8 cellular contexts compared by ENCODE assay signal in genomic region chr20:62793757-62794006, GRCh38. TPM values are rescaled to one million over a fixed set of nuclear protein-coding genes. Genes with fewer than 3 reads are reported as not detected.
DNase-seq lines count a peak whose midpoint lies in the region; ATAC-seq and TF ChIP-seq lines count a peak whose summit lies in the region.
"Had no signal": no experiment of that assay in that cellular context is flagged by ENCODE, and none has a peak within 500 bp of the region (broad histone marks: within the 10 kb centered on the region; RNA-seq: fewer than 3 reads in every experiment).

No MANE protein-coding gene starts in this region.

- H3K36me3 ChIP-seq in HEK293 (ENCODE audit: control insufficient read depth in 2 of 2, insufficient read depth in 1 of 2, low read length in 2 of 2), result peaks cover 0 to 13% of the 10 kb centered on the region in 2 experiments; a peak in 1 of 3 replicates

- no peaks in the 10 kb centered on the region for H3K4me1 ChIP-seq in HEK293 (ENCODE audit: control insufficient read depth, insufficient read depth, low read length)

- no peak overlapping the region for H3K4me3 ChIP-seq in HEK293 (ENCODE audit: low read depth, low read length)
- peak overlapping the region; percentile 8 for H3K4me3 ChIP-seq in iPS-11a (ENCODE audit: low read depth, low read length)

- CTCF ChIA-PET in HEK293 (lab: Yijun Ruan, JAX), result interaction anchor here (0.6 to 3.6 kb wide), 6 partner anchors 9 to 128 kb away, joined by 3 to 34 read pairs (median 4); no protein-coding TSS in a partner anchor
- CTCF ChIA-PET in WTC11 (lab: Charles Lee), result interaction anchor here (0.6 to 3.1 kb wide), 32 partner anchors 10 to 584 kb away, joined by 3 to 20 read pairs (median 4); partner anchors contain the start of genes COL9A3, NTSR1, RBBP8NL and TCFL5

- H3K27ac Mint-ChIP-seq in WTC11, result no peak overlapping the region
- peak overlapping the region; percentile 91 for H3K27ac Mint-ChIP-seq in stimulated activated naive B cell treated with anti-CD40 and anti-IgM and Interleukin-4, amounts not matched to agents 10 μg/mL and 1 μg/mL and 100 μg/mL, for 72 hours

- TF ChIP-seq CTCF in HEK293 (tag by site-specific recombination; IDR thresholded peaks at IDR 0.05) (no peak), WTC11 (IDR thresholded peaks at IDR 0.05) (no peak)

- no peak for ATAC-seq in WTC11
- ATAC-seq in stimulated activated naive B cell treated with anti-CD40 and anti-IgM and Interleukin-4, amounts not matched to agents 10 μg/mL and 1 μg/mL and 100 μg/mL, for 72 hours (replicated peaks), result no peak

- H3K9me3 ChIP-seq in HEK293 (ENCODE audit: control insufficient read depth, insufficient read depth, low read depth, low read length), result no peaks in the 10 kb centered on the region

- no peak for DNase-seq in WTC11 (ENCODE audit: low spot score)
- no peak for DNase-seq in stimulated activated naive B cell treated with anti-CD40 and anti-IgM and Interleukin-4, amounts not matched to agents 10 μg/mL and 1 μg/mL and 100 μg/mL, for 72 hours
- DNase-seq in stimulated activated naive CD4-positive, alpha-beta T cell treated with Interleukin-2 at 50 U/mL for 16 hours (lab: John Stamatoyannopoulos, UW), result no peak
- DNase-seq in HCEC 1CT, result no peak
- no peak for DNase-seq in effector CD8-positive, alpha-beta T cell (lab: John Stamatoyannopoulos, UW)

- POLR2A ChIA-PET in HEK293 (lab: Yijun Ruan, JAX), result interaction anchor here (1.0 to 3.5 kb wide), 8 partner anchors 9 to 152 kb away, joined by 3 to 22 read pairs (median 5); partner anchors contain the start of genes OGFR and SLCO4A1
- POLR2A ChIA-PET in WTC11 (lab: Charles Lee), result interaction anchor here (0.9 kb wide), 1 partner anchor 22 kb away, joined by 4 read pairs; no protein-coding TSS in a partner anchor

- peaks cover 16% of the 10 kb centered on the region for H3K4me1 Mint-ChIP-seq in WTC11
- peaks cover 34 to 57% of the 10 kb centered on the region in 2 donors for H3K4me1 Mint-ChIP-seq in stimulated activated naive B cell treated with anti-CD40 and anti-IgM and Interleukin-4, amounts not matched to agents 10 μg/mL and 1 μg/mL and 100 μg/mL, for 72 hours

- H3K4me3 Mint-ChIP-seq in WTC11, result peak overlapping the region; percentile 55
- H3K4me3 Mint-ChIP-seq in stimulated activated naive B cell treated with anti-CD40 and anti-IgM and Interleukin-4, amounts not matched to agents 10 μg/mL and 1 μg/mL and 100 μg/mL, for 72 hours, result peak overlapping the region; percentile 63 to 71

- no peaks in the 10 kb centered on the region for H3K9me3 Mint-ChIP-seq in WTC11
- H3K9me3 Mint-ChIP-seq in stimulated activated naive B cell treated with anti-CD40 and anti-IgM and Interleukin-4, amounts not matched to agents 10 μg/mL and 1 μg/mL and 100 μg/mL, for 72 hours, result no peaks in the 10 kb centered on the region

- H3K27me3 Mint-ChIP-seq in WTC11 (ENCODE audit: low read depth), result peaks cover 19% of the 10 kb centered on the region
- no peaks in the 10 kb centered on the region for H3K27me3 Mint-ChIP-seq in stimulated activated naive B cell treated with anti-CD40 and anti-IgM and Interleukin-4, amounts not matched to agents 10 μg/mL and 1 μg/mL and 100 μg/mL, for 72 hours

- peaks cover 7% of the 10 kb centered on the region for H3K36me3 Mint-ChIP-seq in WTC11
- H3K36me3 Mint-ChIP-seq in stimulated activated naive B cell treated with anti-CD40 and anti-IgM and Interleukin-4, amounts not matched to agents 10 μg/mL and 1 μg/mL and 100 μg/mL, for 72 hours, result peaks cover 4 to 11% of the 10 kb centered on the region in 2 donors

- no peak overlapping the region for H3K27ac ChIP-seq in HEK293 (ENCODE audit: extremely low read depth, low read depth, low read length)

TF ChIP-seq in HEK293, 187 proteins besides CTCF, POLR2A, EP300 and RAD21:
- TF ChIP-seq ZNF121 (tag by site-specific recombination; IDR thresholded peaks at IDR 0.05) (peak; percentile 70; the same call in 1 of the 2 replicates), ZNF132 (tag by site-specific recombination; IDR thresholded peaks at IDR 0.05; ENCODE audit: borderline replicate concordance) (no peak)

TF ChIP-seq in WTC11, 78 proteins besides CTCF, POLR2A, EP300 and RAD21:
- TF ChIP-seq MAX (CRISPR knock-in tag; IDR thresholded peaks at IDR 0.05), result 0 out of 2 replicates have a peak, but pooled peaks have one; percentile 11
- peak; percentile 63 for TF ChIP-seq USF2 (CRISPR knock-in tag; IDR thresholded peaks at IDR 0.05)
- no peak for TF ChIP-seq ZNF121 (CRISPR knock-in tag; IDR thresholded peaks at IDR 0.05)

RNA-seq across cellular contexts. Expression of gene MRGBP, which starts 2.6 kb away (rescaled TPM):
- 20.0 to 20.8 TPM (median 20.2 TPM) in 3 replicates for total RNA-seq in WTC11 (2021)

RNA-seq across cellular contexts. Expression of gene OGFR, which starts 11.0 kb away (rescaled TPM):
- total RNA-seq in WTC11 (2021), result 32.5 to 43.3 TPM (median 33.8 TPM) in 3 replicates

RNA-seq across cellular contexts. Expression of gene COL9A3, which starts 23.2 kb away (rescaled TPM):
- total RNA-seq in WTC11 (2021), result 115 to 136 TPM (median 123 TPM) in 3 replicates
- total RNA-seq: activated CD8-positive, alpha-beta memory T cell treated with anti-CD3 and anti-CD28 coated beads for 36 hours had no signal

Comparison
In these comparisons a context has a peak if more than half of its experiments do, and no peak if none do; other contexts are left out.
1. Of the 8 proteins assayed by ChIP-seq in both HEK293 and WTC11: peak only in HEK293: ZNF121; only in WTC11: none; in both: none; in neither: 7.